In the genomic region with DNA sequence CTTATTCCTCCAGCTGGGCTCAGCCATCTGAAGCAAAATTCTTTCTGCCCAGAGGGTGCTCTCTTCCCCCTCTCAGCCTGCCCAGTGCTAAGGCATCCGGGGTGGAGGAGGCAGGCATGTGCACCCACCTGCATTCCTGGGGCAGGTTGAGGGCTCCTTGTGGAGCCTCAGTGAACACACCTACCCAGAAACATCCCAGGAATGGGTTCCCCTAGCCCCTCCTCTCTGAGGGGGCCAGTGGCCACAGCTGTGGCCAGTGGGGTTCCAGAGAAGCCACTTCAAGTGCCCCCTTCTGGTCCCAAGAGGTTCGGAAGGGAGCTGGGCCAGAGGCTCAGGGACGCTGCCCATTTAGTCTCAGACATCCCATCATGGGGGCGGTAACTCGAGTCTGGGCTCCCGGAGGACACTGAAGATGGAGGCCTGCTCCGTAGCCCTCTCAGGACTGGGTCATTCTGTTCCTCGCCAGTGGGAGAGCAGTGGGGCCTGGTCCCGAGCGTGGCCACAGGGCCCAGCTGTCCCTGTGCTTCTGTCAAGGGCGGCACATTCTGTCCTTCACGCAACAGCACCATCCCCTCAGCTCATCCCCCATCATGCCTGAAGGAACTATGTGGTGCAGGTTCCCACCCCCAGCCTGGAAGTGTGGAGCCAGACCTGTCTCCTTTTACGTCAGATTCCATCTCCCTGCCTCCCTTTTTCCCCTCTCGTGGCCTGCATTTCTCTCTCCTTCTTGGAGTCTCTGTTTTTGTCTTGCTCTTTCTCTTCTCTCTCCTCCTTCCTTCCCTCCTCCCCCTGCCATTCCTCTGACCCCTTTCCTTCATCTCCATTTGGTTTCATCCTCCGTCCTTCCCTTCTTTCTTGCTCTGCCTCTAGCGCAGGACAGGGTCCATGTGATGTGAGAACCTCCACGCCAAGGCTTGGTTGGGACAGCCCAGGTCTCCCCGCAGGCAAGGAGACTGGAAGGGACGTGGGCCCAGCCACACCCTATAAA, we compare ENCODE assay signal across 1 cellular context.
A peak's percentile ranks its signal among the peaks of the same experiment; 100 is the strongest.
TF ChIP-seq lines count a peak whose summit lies in the region.

No MANE protein-coding gene starts in this region.

TF ChIP-seq in K562, 482 proteins besides CTCF, POLR2A, EP300 and RAD21 (continued from another document):
- TF ChIP-seq, protein P1, sequence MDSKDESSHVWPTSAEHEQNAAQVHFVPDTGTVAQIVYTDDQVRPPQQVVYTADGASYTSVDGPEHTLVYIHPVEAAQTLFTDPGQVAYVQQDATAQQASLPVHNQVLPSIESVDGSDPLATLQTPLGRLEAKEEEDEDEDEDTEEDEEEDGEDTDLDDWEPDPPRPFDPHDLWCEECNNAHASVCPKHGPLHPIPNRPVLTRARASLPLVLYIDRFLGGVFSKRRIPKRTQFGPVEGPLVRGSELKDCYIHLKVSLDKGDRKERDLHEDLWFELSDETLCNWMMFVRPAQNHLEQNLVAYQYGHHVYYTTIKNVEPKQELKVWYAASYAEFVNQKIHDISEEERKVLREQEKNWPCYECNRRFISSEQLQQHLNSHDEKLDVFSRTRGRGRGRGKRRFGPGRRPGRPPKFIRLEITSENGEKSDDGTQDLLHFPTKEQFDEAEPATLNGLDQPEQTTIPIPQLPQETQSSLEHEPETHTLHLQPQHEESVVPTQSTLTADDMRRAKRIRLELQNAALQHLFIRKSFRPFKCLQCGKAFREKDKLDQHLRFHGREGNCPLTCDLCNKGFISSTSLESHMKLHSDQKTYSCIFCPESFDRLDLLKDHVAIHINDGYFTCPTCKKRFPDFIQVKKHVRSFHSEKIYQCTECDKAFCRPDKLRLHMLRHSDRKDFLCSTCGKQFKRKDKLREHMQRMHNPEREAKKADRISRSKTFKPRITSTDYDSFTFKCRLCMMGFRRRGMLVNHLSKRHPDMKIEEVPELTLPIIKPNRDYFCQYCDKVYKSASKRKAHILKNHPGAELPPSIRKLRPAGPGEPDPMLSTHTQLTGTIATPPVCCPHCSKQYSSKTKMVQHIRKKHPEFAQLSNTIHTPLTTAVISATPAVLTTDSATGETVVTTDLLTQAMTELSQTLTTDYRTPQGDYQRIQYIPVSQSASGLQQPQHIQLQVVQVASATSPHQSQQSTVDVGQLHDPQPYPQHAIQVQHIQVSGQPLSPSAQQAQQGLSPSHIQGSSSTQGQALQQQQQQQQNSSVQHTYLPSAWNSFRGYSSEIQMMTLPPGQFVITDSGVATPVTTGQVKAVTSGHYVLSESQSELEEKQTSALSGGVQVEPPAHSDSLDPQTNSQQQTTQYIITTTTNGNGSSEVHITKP (IDR thresholded peaks at IDR 0.05; ENCODE audit: partially characterized antibody): peak; percentile 73
- TF ChIP-seq, protein P2, sequence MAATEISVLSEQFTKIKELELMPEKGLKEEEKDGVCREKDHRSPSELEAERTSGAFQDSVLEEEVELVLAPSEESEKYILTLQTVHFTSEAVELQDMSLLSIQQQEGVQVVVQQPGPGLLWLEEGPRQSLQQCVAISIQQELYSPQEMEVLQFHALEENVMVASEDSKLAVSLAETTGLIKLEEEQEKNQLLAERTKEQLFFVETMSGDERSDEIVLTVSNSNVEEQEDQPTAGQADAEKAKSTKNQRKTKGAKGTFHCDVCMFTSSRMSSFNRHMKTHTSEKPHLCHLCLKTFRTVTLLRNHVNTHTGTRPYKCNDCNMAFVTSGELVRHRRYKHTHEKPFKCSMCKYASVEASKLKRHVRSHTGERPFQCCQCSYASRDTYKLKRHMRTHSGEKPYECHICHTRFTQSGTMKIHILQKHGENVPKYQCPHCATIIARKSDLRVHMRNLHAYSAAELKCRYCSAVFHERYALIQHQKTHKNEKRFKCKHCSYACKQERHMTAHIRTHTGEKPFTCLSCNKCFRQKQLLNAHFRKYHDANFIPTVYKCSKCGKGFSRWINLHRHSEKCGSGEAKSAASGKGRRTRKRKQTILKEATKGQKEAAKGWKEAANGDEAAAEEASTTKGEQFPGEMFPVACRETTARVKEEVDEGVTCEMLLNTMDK (IDR thresholded peaks at IDR 0.05; ENCODE audit: borderline replicate concordance, insufficient read depth, low read depth, low read length, poor library complexity, severe bottlenecking): peak; percentile 20
- TF ChIP-seq ZNF263 (CRISPR knock-in tag; IDR thresholded peaks at IDR 0.05; ENCODE audit: borderline replicate concordance) (0 out of 2 replicates have a peak, but pooled peaks have one; percentile 19), OTX1 (CRISPR knock-in tag; IDR thresholded peaks at IDR 0.05) (0 out of 2 replicates have a peak, but pooled peaks have one; percentile 26)
